2 cellular contexts compared by ENCODE assay signal in genomic region chr14:36748814-36749213, GRCh38.
TF ChIP-seq lines count a peak whose summit lies in the region.

No MANE protein-coding gene starts in this region.

TF ChIP-seq in HepG2, 621 proteins besides CTCF, POLR2A, EP300 and RAD21:
- TF ChIP-seq MNT (IDR thresholded peaks at IDR 0.05), result 0 out of 2 replicates have a peak, but pooled peaks have one; percentile 19
- no peak for TF ChIP-seq TARDBP (CRISPR knock-in tag; IDR thresholded peaks at IDR 0.05)
- TF ChIP-seq HOMEZ (CRISPR knock-in tag; IDR thresholded peaks at IDR 0.05; ENCODE audit: low read depth), result no peak
TF ChIP-seq in HepG2: peak in this region for 1.

TF ChIP-seq in K562, 482 proteins besides CTCF, POLR2A, EP300 and RAD21:
- no peak for TF ChIP-seq MGA (IDR thresholded peaks at IDR 0.05)
- TF ChIP-seq TCF15 (CRISPR knock-in tag; IDR thresholded peaks at IDR 0.05), result no peak
- peak; percentile 62; the same call in 1 of the 2 replicates for TF ChIP-seq PKNOX1 (IDR thresholded peaks at IDR 0.05)
- no peak for TF ChIP-seq ETV6 (IDR thresholded peaks at IDR 0.05; ENCODE audit: borderline replicate concordance in 1 of 2, low read depth in 2 of 2, low read length in 1 of 2)
- TF ChIP-seq ETV6 (CRISPR knock-in tag; IDR thresholded peaks at IDR 0.05; ENCODE audit: borderline replicate concordance), result no peak
- TF ChIP-seq ZNF395 (CRISPR knock-in tag; IDR thresholded peaks at IDR 0.05), result no peak
- TF ChIP-seq MEIS2 (IDR thresholded peaks at IDR 0.05; ENCODE audit: partially characterized antibody), result peak; percentile 9
